In the genomic region with DNA sequence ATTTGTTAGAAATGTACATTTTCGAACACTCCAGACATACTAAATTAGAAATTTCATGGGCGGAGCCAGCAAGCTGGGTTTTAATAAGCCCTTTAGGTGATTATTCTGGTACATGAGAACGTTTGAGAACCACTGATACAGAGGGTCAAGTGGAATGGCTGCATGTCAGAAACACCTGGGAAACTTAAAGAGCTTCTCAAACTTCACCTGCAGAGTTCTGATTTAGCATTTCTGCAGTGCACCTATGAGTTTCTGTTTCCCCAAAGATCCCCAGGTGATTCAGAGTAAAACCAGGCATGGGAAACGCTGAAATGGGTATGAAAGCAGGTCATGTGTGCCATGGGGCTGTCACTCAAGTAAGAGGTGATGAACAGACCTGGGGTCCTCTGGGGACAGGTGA, we compare ENCODE assay signal across 33 cellular contexts.
"Had no signal": no experiment of that assay in that cellular context is flagged by ENCODE, and none has a peak within 500 bp of the region (broad histone marks: within the 10 kb centered on the region; RNA-seq: fewer than 3 reads in every experiment).

No MANE protein-coding gene starts in this region.

- H3K4me3 Mint-ChIP-seq: activated B cell treated with CpG ODN at 0.5 μM for 24 hours; activated CD4-positive, alpha-beta memory T cell treated with anti-CD3 and anti-CD28 coated beads for 36 hours; activated CD8-positive, alpha-beta memory T cell treated with anti-CD3 and anti-CD28 coated beads, Interleukin-2, amount 10 ng/mL, durations not matched to agents 7 days and 5 days; activated CD8-positive, alpha-beta T cell treated with anti-CD3 and anti-CD28 coated beads, Interleukin-2, amount 10 ng/mL, durations not matched to agents 7 days and 5 days; activated naive CD8-positive, alpha-beta T cell; activated T-helper 1 cell treated with anti-CD3 and anti-CD28 coated beads, Interleukin-12 subunit alpha, Interleukin-12 subunit beta, Interleukin-2, Interleukin-4 antibody, amounts not matched to agents 30 ng/mL and 10 ng/mL and 1 ng/mL, durations not matched to agents 14 hours and 24 hours and 36 hours; effector memory CD8-positive, alpha-beta T cell; T-helper 17 cell; T-helper 2 cell treated with Interferon-gamma antibody and Interleukin-4, amounts not matched to agents 5 μg/mL and 100 μg/mL, for 36 hours had no signal

- FAIRE-seq: astrocyte, colon had no signal

- H3K27ac Mint-ChIP-seq: activated B cell treated with CpG ODN at 0.5 μM for 24 hours; activated CD4-positive, alpha-beta memory T cell treated with anti-CD3 and anti-CD28 coated beads for 36 hours; activated CD8-positive, alpha-beta memory T cell treated with anti-CD3 and anti-CD28 coated beads, Interleukin-2, amount 10 ng/mL, durations not matched to agents 7 days and 5 days; activated CD8-positive, alpha-beta T cell treated with anti-CD3 and anti-CD28 coated beads, Interleukin-2, amount 10 ng/mL, durations not matched to agents 7 days and 5 days; activated naive CD8-positive, alpha-beta T cell; activated T-helper 1 cell treated with anti-CD3 and anti-CD28 coated beads, Interleukin-12 subunit alpha, Interleukin-12 subunit beta, Interleukin-2, Interleukin-4 antibody, amounts not matched to agents 30 ng/mL and 10 ng/mL and 1 ng/mL, durations not matched to agents 14 hours and 24 hours and 36 hours; activated T-helper 2 cell treated with anti-CD3 and anti-CD28 coated beads, Interferon-gamma antibody, Interleukin-2, Interleukin-4, amounts not matched to agents 10 μg/mL and 5 μg/mL and 100 μg/mL, durations not matched to agents 14 hours and 24 hours and 36 hours; effector memory CD8-positive, alpha-beta T cell; T-helper 17 cell; T-helper 2 cell treated with Interferon-gamma antibody and Interleukin-4, amounts not matched to agents 5 μg/mL and 100 μg/mL, for 36 hours had no signal

- ATAC-seq: activated CD4-positive, CD25-positive, alpha-beta regulatory T cell treated with anti-CD3 and anti-CD28 coated beads, Interleukin-2, amount 50 U/mL, for 24 hours; activated CD8-positive, alpha-beta memory T cell treated with anti-CD3 and anti-CD28 coated beads, Interleukin-2, amount 10 ng/mL, durations not matched to agents 7 days and 5 days; activated CD8-positive, alpha-beta T cell treated with anti-CD3 and anti-CD28 coated beads, Interleukin-2, amount 10 ng/mL, durations not matched to agents 7 days and 5 days; effector memory CD8-positive, alpha-beta T cell; foreskin keratinocyte; gastrocnemius medialis; T-helper 17 cell had no signal

- H3K9me3 ChIP-seq: gastrocnemius medialis had no signal

- H3K36me3 Mint-ChIP-seq: activated CD4-positive, alpha-beta memory T cell treated with anti-CD3 and anti-CD28 coated beads for 36 hours; activated CD8-positive, alpha-beta memory T cell treated with anti-CD3 and anti-CD28 coated beads, Interleukin-2, amount 10 ng/mL, durations not matched to agents 7 days and 5 days; activated naive CD8-positive, alpha-beta T cell had no signal

- H3K27me3 ChIP-seq: gastrocnemius medialis had no signal

- H3K36me3 ChIP-seq: esophagus muscularis mucosa, gastrocnemius medialis, WERI-Rb-1 had no signal

- DNase-seq: activated B cell treated with CpG ODN at 0.5 μM for 24 hours; activated CD4-positive, alpha-beta memory T cell treated with anti-CD3 and anti-CD28 coated beads for 36 hours; activated CD4-positive, alpha-beta T cell treated with anti-CD3 and anti-CD28 coated beads for 48 hours; activated CD8-positive, alpha-beta memory T cell treated with anti-CD3 and anti-CD28 coated beads, Interleukin-2, amount 10 ng/mL, durations not matched to agents 7 days and 5 days; activated CD8-positive, alpha-beta memory T cell treated with anti-CD3 and anti-CD28 coated beads, Interleukin-2, amount 50 U/mL, for 4 hours; activated CD8-positive, alpha-beta T cell treated with anti-CD3 and anti-CD28 coated beads, Interleukin-2, amount 10 ng/mL, durations not matched to agents 7 days and 5 days; activated gamma-delta T cell treated with Interleukin-2 at 50 U/mL for 16 hours; activated naive CD4-positive, alpha-beta T cell treated with anti-CD3 and anti-CD28 coated beads, Interleukin-2, amount 50 U/mL, for 16 hours; activated naive CD4-positive, alpha-beta T cell treated with Interleukin-2 at 50 U/mL for 16 hours; activated T-cell treated with anti-CD3 and anti-CD28 coated beads, Interleukin-2, amount 50 U/mL, for 1 hour; activated T-cell treated with anti-CD3 and anti-CD28 coated beads, Interleukin-2, amount 50 U/mL, for 48 hours; amniotic stem cell; anterior cingulate cortex; caudate nucleus; cortex of kidney; dermis blood vessel endothelial cell; effector CD4-positive, alpha-beta T cell; effector memory CD8-positive, alpha-beta T cell; erythroblast; foreskin keratinocyte; gastrocnemius medialis; T-helper 1 cell; T-helper 17 cell; T1000; WERI-Rb-1 had no signal

- H3K4me1 ChIP-seq: esophagus muscularis mucosa, foreskin keratinocyte, gastrocnemius medialis had no signal

- H3K4me1 Mint-ChIP-seq: activated B cell treated with CpG ODN at 0.5 μM for 24 hours; activated CD8-positive, alpha-beta memory T cell treated with anti-CD3 and anti-CD28 coated beads, Interleukin-2, amount 10 ng/mL, durations not matched to agents 7 days and 5 days; T-helper 17 cell had no signal

- H3K27ac ChIP-seq: esophagus muscularis mucosa, foreskin keratinocyte, gastrocnemius medialis, WERI-Rb-1 had no signal

- H3K4me3 ChIP-seq: esophagus muscularis mucosa, gastrocnemius medialis had no signal

- H3K9me3 Mint-ChIP-seq: activated B cell treated with CpG ODN at 0.5 μM for 24 hours; activated CD4-positive, alpha-beta memory T cell treated with anti-CD3 and anti-CD28 coated beads for 36 hours; activated T-helper 1 cell treated with anti-CD3 and anti-CD28 coated beads, Interleukin-12 subunit alpha, Interleukin-12 subunit beta, Interleukin-2, Interleukin-4 antibody, amounts not matched to agents 30 ng/mL and 10 ng/mL and 1 ng/mL, durations not matched to agents 14 hours and 24 hours and 36 hours; activated T-helper 2 cell treated with anti-CD3 and anti-CD28 coated beads, Interferon-gamma antibody, Interleukin-2, Interleukin-4, amounts not matched to agents 10 μg/mL and 5 μg/mL and 100 μg/mL, durations not matched to agents 14 hours and 24 hours and 36 hours; effector memory CD8-positive, alpha-beta T cell; T-helper 2 cell treated with Interferon-gamma antibody and Interleukin-4, amounts not matched to agents 5 μg/mL and 100 μg/mL, for 36 hours had no signal
